ENCODE assay signal across 6 cellular contexts in genomic region chrX:83305381-83305780, GRCh38.
"Had no signal": no experiment of that assay in that cellular context is flagged by ENCODE, and none has a peak within 500 bp of the region (broad histone marks: within the 10 kb centered on the region; RNA-seq: fewer than 3 reads in every experiment).

No MANE protein-coding gene starts in this region.

- H3K4me3 ChIP-seq: K562 had no signal

- FAIRE-seq: HTR-8/SVneo, K562 had no signal

- H3K27ac ChIP-seq: HL-60 had no signal

- DNase-seq: IMR-90, KBM-7, KG1 had no signal

- ATAC-seq: K562 had no signal
